In genomic region chr7:13988765-13989137, GRCh38 we compare ENCODE assay signal across 9 cellular contexts. TPM values are rescaled to one million over a fixed set of nuclear protein-coding genes. Genes with fewer than 3 reads are reported as not detected.
A peak's percentile ranks its signal among the peaks of the same experiment; 100 is the strongest.
DNase-seq lines count a peak whose midpoint lies in the region; ATAC-seq, FAIRE-seq and TF ChIP-seq lines count a peak whose summit lies in the region.
"Had no signal": no experiment of that assay in that cellular context is flagged by ENCODE, and none has a peak within 500 bp of the region (broad histone marks: within the 10 kb centered on the region; RNA-seq: fewer than 3 reads in every experiment).

No MANE protein-coding gene starts in this region.

- peaks cover 0 to 5% of the 10 kb centered on the region in 2 donors for H3K4me1 ChIP-seq in kidney (ENCODE audit: control insufficient read depth in 1 of 2, insufficient read depth in 1 of 2, low read depth in 1 of 2, low read length in 2 of 2)
- H3K4me1 ChIP-seq in upper lobe of right lung: no peaks in the 10 kb centered on the region

- DNase-seq in NCI-H82 (lab: John Stamatoyannopoulos, UW): peak; percentile 54
- no peak for DNase-seq in NCI-H82 treated with DMSO at 0.1 percent for 48 hours (lab: John Stamatoyannopoulos, UW; ENCODE audit: unreplicated experiment)
- DNase-seq in kidney: no peak
- DNase-seq in upper lobe of right lung: no peak
- DNase-seq in COLO829 (ENCODE audit: low spot score): no peak
- DNase-seq: DND-41 had no signal

- H3K9me3 ChIP-seq in kidney (ENCODE audit: control insufficient read depth in 1 of 2, low read length in 2 of 2) (no peaks in the 10 kb centered on the region), upper lobe of right lung (no peaks in the 10 kb centered on the region)

- H3K27ac ChIP-seq in angular gyrus (ENCODE audit: low read depth, low read length) (peak overlapping the region; percentile 46), kidney (ENCODE audit: low read depth in 2 of 2, low read length in 2 of 2) (no peak overlapping the region), upper lobe of right lung (peak overlapping the region; percentile 87)

- no peak for TF ChIP-seq CTCF in kidney (IDR thresholded peaks at IDR 0.05; ENCODE audit: borderline replicate concordance, extremely low read depth, insufficient read depth)
- no peak for TF ChIP-seq CTCF in upper lobe of right lung (IDR thresholded peaks at IDR 0.05)

- FAIRE-seq in kidney (lab: Jason Lieb, UNC): no peak

- H3K27me3 ChIP-seq in upper lobe of right lung: no peaks in the 10 kb centered on the region

- H3K4me3 ChIP-seq in kidney (ENCODE audit: low read length in 2 of 2): peak overlapping the region; percentile 74 to 79
- H3K4me3 ChIP-seq in upper lobe of right lung: peak overlapping the region; percentile 62

- intact Hi-C loops in kidney (cut with DNase I) (no loop called here), upper lobe of right lung (cut with DNase I) (no loop called here)

- H3K36me3 ChIP-seq in kidney (ENCODE audit: control insufficient read depth in 1 of 2, insufficient read depth in 2 of 2, low read length in 2 of 2) (no peaks in the 10 kb centered on the region), upper lobe of right lung (no peaks in the 10 kb centered on the region)

- ATAC-seq in upper lobe of right lung: peak; percentile 7
- no peak for ATAC-seq in GM18519 (IDR thresholded peaks at IDR 0.05; ENCODE audit: low FRiP score, unreplicated experiment)
- ATAC-seq in HG02588 (IDR thresholded peaks at IDR 0.05; ENCODE audit: unreplicated experiment): no peak

- H3K9ac ChIP-seq in kidney (ENCODE audit: low read length in 2 of 2): peak overlapping the region in 1 of 2 donors; percentile 70

RNA-seq across cellular contexts. Expression of gene ETV1, which starts 0.7 kb away (rescaled TPM):
- 28.6 TPM for total RNA-seq in kidney
- polyA plus RNA-seq in kidney (ENCODE audit: insufficient read depth, low read depth, low replicate concordance): 2.0 TPM
- total RNA-seq in upper lobe of right lung: 110 TPM

Comparison
In these comparisons a context has a peak if more than half of its experiments do, and no peak if none do; other contexts are left out.
1. H3K27ac ChIP-seq: peak in angular gyrus (single experiment) and upper lobe of right lung (single experiment); none in kidney (0 of 2).